ENCODE assay signal across 28 cellular contexts in genomic region chr10:8577681-8578080, GRCh38.
"Had no signal": no experiment of that assay in that cellular context is flagged by ENCODE, and none has a peak within 500 bp of the region (broad histone marks: within the 10 kb centered on the region; RNA-seq: fewer than 3 reads in every experiment).

No MANE protein-coding gene starts in this region.

- H3K27ac ChIP-seq: adrenal gland, body of pancreas, colonic mucosa, epithelial cell of prostate, esophagus squamous epithelium, heart right ventricle, neutrophil, right lobe of liver, SK-N-MC, uterus, WERI-Rb-1 had no signal

- H3K4me3 Mint-ChIP-seq: activated CD4-positive, alpha-beta T cell treated with anti-CD3 and anti-CD28 coated beads, Interleukin-2, amount 10 ng/mL, durations not matched to agents 7 days and 5 days; activated naive CD4-positive, alpha-beta T cell treated with anti-CD3 and anti-CD28 coated beads, Interleukin-2, amount 50 U/mL, for 24 hours; mesothelial cell of epicardium; naive B cell; nephron progenitor cell; T-helper 1 cell treated with Interleukin-12 subunit alpha and Interleukin-12 subunit beta and Interleukin-4 antibody, amounts not matched to agents 30 μg/mL and 1 μg/mL, for 36 hours; type B pancreatic cell had no signal

- H3K9me3 ChIP-seq: adrenal gland, body of pancreas, colonic mucosa, esophagus squamous epithelium, neutrophil, right lobe of liver, uterus had no signal

- H3K4me1 Mint-ChIP-seq: activated naive CD4-positive, alpha-beta T cell treated with anti-CD3 and anti-CD28 coated beads, Interleukin-2, amount 50 U/mL, for 24 hours; naive B cell had no signal

- H3K36me3 ChIP-seq: adrenal gland, colonic mucosa, esophagus squamous epithelium, heart right ventricle, neutrophil, right lobe of liver, uterus, WERI-Rb-1 had no signal

- H3K4me3 ChIP-seq: adrenal gland, body of pancreas, colonic mucosa, esophagus squamous epithelium, heart right ventricle, right lobe of liver, SK-N-MC, uterus had no signal

- ATAC-seq: body of pancreas, heart right ventricle, right lobe of liver had no signal

- H3K27ac Mint-ChIP-seq: activated CD4-positive, alpha-beta T cell treated with anti-CD3 and anti-CD28 coated beads, Interleukin-2, amount 10 ng/mL, durations not matched to agents 7 days and 5 days; activated naive CD4-positive, alpha-beta T cell treated with anti-CD3 and anti-CD28 coated beads, Interleukin-2, amount 50 U/mL, for 24 hours; mesothelial cell of epicardium; naive B cell; nephron progenitor cell; progenitor cell of endocrine pancreas; T-helper 1 cell treated with Interleukin-12 subunit alpha and Interleukin-12 subunit beta and Interleukin-4 antibody, amounts not matched to agents 30 μg/mL and 1 μg/mL, for 36 hours; type B pancreatic cell had no signal

- H3K27me3 ChIP-seq: adrenal gland, body of pancreas, colonic mucosa, neutrophil, right lobe of liver, uterus had no signal

- H3K9me3 Mint-ChIP-seq: activated naive CD4-positive, alpha-beta T cell treated with anti-CD3 and anti-CD28 coated beads, Interleukin-2, amount 50 U/mL, for 24 hours; naive B cell had no signal

- H3K4me1 ChIP-seq: adrenal gland, body of pancreas, colonic mucosa, heart right ventricle, right lobe of liver, uterus had no signal

- H3K36me3 Mint-ChIP-seq: activated naive CD4-positive, alpha-beta T cell treated with anti-CD3 and anti-CD28 coated beads, Interleukin-2, amount 50 U/mL, for 24 hours; mesothelial cell of epicardium; naive B cell had no signal

- DNase-seq: activated CD4-positive, alpha-beta T cell treated with anti-CD3 and anti-CD28 coated beads, Interleukin-2, amount 10 ng/mL, durations not matched to agents 7 days and 5 days; activated effector memory CD4-positive, alpha-beta T cell treated with anti-CD3 and anti-CD28 coated beads, Interleukin-2, amount 50 U/mL, for 16 hours; adrenal gland; aorta; body of pancreas; cerebellar nuclear complex; colonic mucosa; effector CD8-positive, alpha-beta T cell; esophagus squamous epithelium; foreskin melanocyte; heart right ventricle; naive B cell; nephron progenitor cell; right lobe of liver; SHP77 treated with DMSO at 0.1 percent for 48 hours; stimulated activated naive CD4-positive, alpha-beta T cell treated with Interleukin-2 at 50 U/mL for 16 hours; substantia nigra; T1000; uterus; WERI-Rb-1 had no signal
